1 cellular context compared by ENCODE assay signal in genomic region chr1:165630629-165631402, GRCh38.
A peak's percentile ranks its signal among the peaks of the same experiment; 100 is the strongest.
TF ChIP-seq lines count a peak whose summit lies in the region.

TSS of gene MGST3 (plus strand) at chr1:165631234. CDS start at chr1:165649848, 18,614 bp downstream.

TF ChIP-seq in HepG2, 621 proteins besides CTCF, POLR2A, EP300 and RAD21 (continued from another document and continues in another):
- TF ChIP-seq ZBTB10 (CRISPR knock-in tag; IDR thresholded peaks at IDR 0.05; ENCODE audit: borderline replicate concordance) (0 out of 2 replicates have a peak, but pooled peaks have one; percentile 25), ZNF749 (CRISPR knock-in tag; IDR thresholded peaks at IDR 0.05; ENCODE audit: borderline replicate concordance) (no peak), JUND (CRISPR knock-in tag; IDR thresholded peaks at IDR 0.05) (no peak), FOXP4 (CRISPR knock-in tag; IDR thresholded peaks at IDR 0.05) (no peak), ZNF138 (CRISPR knock-in tag; IDR thresholded peaks at IDR 0.05; ENCODE audit: low read depth) (no peak; the same call in 1 of the 2 replicates), ASH2L (IDR thresholded peaks at IDR 0.05; ENCODE audit: insufficient read length, low read depth, low read length) (peak; percentile 82), ZNF484 (CRISPR knock-in tag; IDR thresholded peaks at IDR 0.05; ENCODE audit: borderline replicate concordance, low read depth) (no peak), ZSCAN5A (CRISPR knock-in tag; IDR thresholded peaks at IDR 0.05; ENCODE audit: borderline replicate concordance) (0 out of 2 replicates have a peak, but pooled peaks have one; percentile 9), SATB2 (CRISPR knock-in tag; IDR thresholded peaks at IDR 0.05) (peak; percentile 76; the same call in 1 of the 2 replicates), GZF1 (CRISPR knock-in tag; IDR thresholded peaks at IDR 0.05) (no peak), ZNF570 (CRISPR knock-in tag; IDR thresholded peaks at IDR 0.05; ENCODE audit: borderline replicate concordance) (no peak), SRSF9 (IDR thresholded peaks at IDR 0.05; ENCODE audit: borderline replicate concordance, insufficient read depth, low read depth, low read length, poor library complexity, severe bottlenecking) (no peak), ZNF30 (CRISPR knock-in tag; IDR thresholded peaks at IDR 0.05) (no peak), ZSCAN25 (CRISPR knock-in tag; IDR thresholded peaks at IDR 0.05) (peak; percentile 57), MTERF4 (CRISPR knock-in tag; IDR thresholded peaks at IDR 0.05) (no peak), ZNF350 (CRISPR knock-in tag; IDR thresholded peaks at IDR 0.05; ENCODE audit: borderline replicate concordance, low read depth) (peak; percentile 86), ZFP37 (CRISPR knock-in tag; IDR thresholded peaks at IDR 0.05; ENCODE audit: borderline replicate concordance) (peak; percentile 86; the same call in 1 of the 2 replicates), THAP9 (CRISPR knock-in tag; IDR thresholded peaks at IDR 0.05; ENCODE audit: borderline replicate concordance) (peak; percentile 28; the same call in 1 of the 2 replicates), ZNF580 (CRISPR knock-in tag; IDR thresholded peaks at IDR 0.05; ENCODE audit: borderline replicate concordance, low read depth) (peak; percentile 82), STAT5B (CRISPR knock-in tag; IDR thresholded peaks at IDR 0.05) (no peak), SSRP1 (CRISPR knock-in tag; IDR thresholded peaks at IDR 0.05) (no peak), DBP (CRISPR knock-in tag; IDR thresholded peaks at IDR 0.05; ENCODE audit: not compliant biosample characterization) (no peak), REXO4 (CRISPR knock-in tag; IDR thresholded peaks at IDR 0.05; ENCODE audit: borderline replicate concordance) (no peak), CCAR2 (optimal IDR thresholded peaks at IDR 0.05; ENCODE audit: low read depth, low read length) (no peak), FUBP1 (CRISPR knock-in tag; IDR thresholded peaks at IDR 0.05; ENCODE audit: borderline replicate concordance) (0 out of 2 replicates have a peak, but pooled peaks have one; percentile 42), ZNF672 (CRISPR knock-in tag; IDR thresholded peaks at IDR 0.05) (no peak), MTA3 (CRISPR knock-in tag; IDR thresholded peaks at IDR 0.05) (no peak), ZBTB7A (CRISPR knock-in tag; IDR thresholded peaks at IDR 0.05) (0 out of 2 replicates have a peak, but pooled peaks have one; percentile 1), ZNF597 (CRISPR knock-in tag; IDR thresholded peaks at IDR 0.05) (no peak), TRIM24 (CRISPR knock-in tag; IDR thresholded peaks at IDR 0.05) (no peak), YY1 (IDR thresholded peaks at IDR 0.05; ENCODE audit: insufficient read depth, insufficient replicate concordance, low read depth, low read length) (no peak), POLR2G (IDR thresholded peaks at IDR 0.05; ENCODE audit: low read depth, low read length) (peak; percentile 83), NR0B2 (CRISPR knock-in tag; IDR thresholded peaks at IDR 0.05) (no peak), PAXIP1 (CRISPR knock-in tag; conservative IDR thresholded peaks at IDR 0.05) (peak; percentile 48; the same call in 1 of the 2 replicates), ZNF552 (CRISPR knock-in tag; IDR thresholded peaks at IDR 0.05; ENCODE audit: borderline replicate concordance) (peak; percentile 74), ZBTB1 (CRISPR knock-in tag; IDR thresholded peaks at IDR 0.05; ENCODE audit: borderline replicate concordance) (no peak), SOX6 (IDR thresholded peaks at IDR 0.05) (no peak), SOX6 (CRISPR knock-in tag; IDR thresholded peaks at IDR 0.05) (0 out of 2 replicates have a peak, but pooled peaks have one; percentile 7), PBX2 (CRISPR knock-in tag; IDR thresholded peaks at IDR 0.05) (no peak), HMG20A (CRISPR knock-in tag; IDR thresholded peaks at IDR 0.05; ENCODE audit: borderline replicate concordance) (no peak)
